ENCODE assay signal across 23 cellular contexts in genomic region chr5:148912146-148912545, GRCh38.
DNase-seq lines count a peak whose midpoint lies in the region; ATAC-seq, FAIRE-seq and TF ChIP-seq lines count a peak whose summit lies in the region.
"Had no signal": no experiment of that assay in that cellular context is flagged by ENCODE, and none has a peak within 500 bp of the region (broad histone marks: within the 10 kb centered on the region; RNA-seq: fewer than 3 reads in every experiment).

No MANE protein-coding gene starts in this region.

- no peak overlapping the region for H3K23ac ChIP-seq in H1 (ENCODE audit: insufficient read length)
- H3K23ac ChIP-seq in mesenchymal stem cell (ENCODE audit: low read length in 2 of 2) = no peak overlapping the region

- DNase-seq in H1 (ENCODE audit: low read depth in 1 of 2, low spot score in 2 of 2) (no peak), mesenchymal stem cell (peak; percentile 13), upper lobe of right lung (no peak), NCI-H146 treated with DMSO at 0.1 percent for 48 hours (lab: John Stamatoyannopoulos, UW; ENCODE audit: unreplicated experiment) (no peak)
- DNase-seq in effector CD4-positive, alpha-beta T cell = no peak
- DNase-seq: activated CD4-positive, alpha-beta T cell treated with anti-CD3 and anti-CD28 coated beads, Interleukin-2, amount 50 U/mL, for 4 hours; activated T-cell treated with anti-CD3 and anti-CD28 coated beads, Interleukin-2, amount 50 U/mL, for 24 hours; cortex of kidney; erythroblast; heart left ventricle; islet precursor cell; Karpas-422; NCI-H2171 treated with DMSO at 0.1 percent for 48 hours; NCI-H82; stimulated activated CD4-positive, alpha-beta T cell treated with anti-CD3 and anti-CD28 coated beads, Interleukin-2, amount 100 ng/mL, for 48 hours had no signal

- TF ChIP-seq CTCF in H1 (IDR thresholded peaks at IDR 0.05; ENCODE audit: control extremely low read depth in 1 of 3, insufficient read depth in 1 of 3, low read depth in 1 of 3, low read length in 3 of 3) (no peak), upper lobe of right lung (IDR thresholded peaks at IDR 0.05) (no peak)

- POLR2A ChIA-PET in H1 (lab: Charles Lee; ENCODE audit: partially characterized antibody) = interaction anchor here (1.0 kb wide), 1 partner anchor 45 kb away, joined by 3 read pairs; no protein-coding TSS in a partner anchor

- H3K4me1 ChIP-seq in HUES64 (ENCODE audit: insufficient read depth, low read length) (peaks cover 20% of the 10 kb centered on the region; the same call in 1 of the 2 replicates), H1 (replicated peaks in 1 of 4; ENCODE audit: control insufficient read depth in 3 of 4, insufficient read depth in 4 of 4, low read length in 3 of 4) (peaks cover 4 to 17% (median 9%) of the 10 kb centered on the region in 4 experiments), mesenchymal stem cell (ENCODE audit: control insufficient read depth, insufficient read depth, low read depth, low read length) (peaks cover 16% of the 10 kb centered on the region), upper lobe of right lung (peaks cover 61% of the 10 kb centered on the region)
- H3K4me1 ChIP-seq: body of pancreas had no signal

- CTCF ChIA-PET in H1 (lab: Charles Lee; ENCODE audit: partially characterized antibody) = interaction anchor here (0.6 to 7.6 kb wide), 33 partner anchors 8 to 352 kb away, joined by 3 to 114 read pairs (median 6); partner anchors contain the start of gene ADRB2

- H2BK120ac ChIP-seq in H1 (replicated peaks; ENCODE audit: low read depth, low read length) (no peak overlapping the region), mesenchymal stem cell (ENCODE audit: low read depth, low read length) (peak overlapping the region; percentile 64)

- H3K18ac ChIP-seq in H1 (ENCODE audit: extremely low read depth, low read length) (no peak overlapping the region), mesenchymal stem cell (ENCODE audit: low read depth in 1 of 2, low read length in 2 of 2) (peak overlapping the region; percentile 34 to 83)

- H3K27me3 ChIP-seq in HUES64 (ENCODE audit: insufficient read depth, low read length) = no peaks in the 10 kb centered on the region
- H3K27me3 ChIP-seq in H1 (replicated peaks in 1 of 4; ENCODE audit: control insufficient read depth in 3 of 4, extremely low read depth in 1 of 4, insufficient read depth in 3 of 4, low read length in 3 of 4) = no peaks in the 10 kb centered on the region
- no peaks in the 10 kb centered on the region for H3K27me3 ChIP-seq in mesenchymal stem cell (ENCODE audit: control insufficient read depth in 1 of 2, insufficient read depth in 1 of 2, low read length in 2 of 2)
- no peaks in the 10 kb centered on the region for H3K27me3 ChIP-seq in upper lobe of right lung
- H3K27me3 ChIP-seq: body of pancreas, heart left ventricle had no signal

- H3K9ac ChIP-seq in HUES64 (ENCODE audit: low read depth, low read length) (no peak overlapping the region), H1 (replicated peaks in 1 of 4; ENCODE audit: extremely low read depth in 1 of 4, low read depth in 3 of 4, low read length in 3 of 4) (no peak overlapping the region), mesenchymal stem cell (ENCODE audit: low read length) (peak overlapping the region; percentile 69)

- H2BK5ac ChIP-seq in H1 (ENCODE audit: low read depth, low read length) = no peak overlapping the region; the same call in 1 of the 2 replicates
- H2BK5ac ChIP-seq in mesenchymal stem cell (ENCODE audit: low read depth, low read length, poor library complexity, severe bottlenecking) = no peak overlapping the region

- H2AK5ac ChIP-seq in H1 (ENCODE audit: low read depth, low read length) (no peak overlapping the region), mesenchymal stem cell (ENCODE audit: low read length, severe bottlenecking) (peak overlapping the region; percentile 49)

- H3K56ac ChIP-seq in H1 (replicated peaks; ENCODE audit: insufficient read length, low read depth, low read length) = no peak overlapping the region

- ATAC-seq in upper lobe of right lung = no peak
- no peak for ATAC-seq in GM21381 (IDR thresholded peaks at IDR 0.05; ENCODE audit: unreplicated experiment)
- ATAC-seq: GM12878, sciatic nerve had no signal

- no peak for TF ChIP-seq POLR2A in H1 (IDR thresholded peaks at IDR 0.05; ENCODE audit: control extremely low read depth in 1 of 2, low read depth in 2 of 2, low read length in 2 of 2)

- H3K36me3 ChIP-seq in HUES64 (ENCODE audit: insufficient read depth, low read length) (no peaks in the 10 kb centered on the region), H1 (ENCODE audit: control insufficient read depth in 2 of 4, insufficient read depth in 4 of 4, low read length in 3 of 4) (no peaks in the 10 kb centered on the region; a peak in 1 of 8 replicates), mesenchymal stem cell (ENCODE audit: control insufficient read depth in 1 of 2, insufficient read depth in 2 of 2, low read depth in 1 of 2, low read length in 2 of 2) (no peaks in the 10 kb centered on the region), upper lobe of right lung (no peaks in the 10 kb centered on the region)
- H3K36me3 ChIP-seq: heart left ventricle had no signal

- no peak for FAIRE-seq in H1 (lab: Jason Lieb, UNC)
- FAIRE-seq: D721Med, G401.6, GM12878, RCC 7860 had no signal

- H2AFZ ChIP-seq in H1 (ENCODE audit: low read length) (peak overlapping the region; percentile 55), mesenchymal stem cell (ENCODE audit: low read depth, low read length) (no peak overlapping the region)

- peak overlapping the region; percentile 33 for H3K4ac ChIP-seq in H1 (replicated peaks; ENCODE audit: insufficient read length, low read depth, low read length)
- peak overlapping the region; percentile 36 to 89 for H3K4ac ChIP-seq in mesenchymal stem cell (ENCODE audit: low read depth in 1 of 2, low read length in 2 of 2)

- H3K14ac ChIP-seq in H1 (ENCODE audit: insufficient read length) = no peak overlapping the region
- peak overlapping the region in 1 of 2 experiments; percentile 87 for H3K14ac ChIP-seq in mesenchymal stem cell (ENCODE audit: low read length in 2 of 2)

- intact Hi-C loops in upper lobe of right lung (cut with DNase I) = no loop called here

- H4K20me1 ChIP-seq in H1 (replicated peaks in 1 of 2; ENCODE audit: control insufficient read depth in 1 of 2, insufficient read depth in 2 of 2, low read length in 2 of 2) = no peaks in the 10 kb centered on the region

- H4K8ac ChIP-seq in H1 (ENCODE audit: extremely low read depth, insufficient read depth, low read length) = no peak overlapping the region
- peak overlapping the region; percentile 41 for H4K8ac ChIP-seq in mesenchymal stem cell (ENCODE audit: low read length)

- no peak overlapping the region for H3K4me3 ChIP-seq in HUES64 (ENCODE audit: low read length)
- H3K4me3 ChIP-seq in H1 (ENCODE audit: extremely low read depth in 1 of 4, insufficient read depth in 2 of 4, low read depth in 3 of 4, low read length in 4 of 4) = no peak overlapping the region
- H3K4me3 ChIP-seq in mesenchymal stem cell (ENCODE audit: insufficient read depth in 1 of 2, low read depth in 1 of 2, low read length in 2 of 2) = no peak overlapping the region
- no peak overlapping the region for H3K4me3 ChIP-seq in upper lobe of right lung
- H3K4me3 ChIP-seq: body of pancreas, GM12878, heart left ventricle had no signal

- H2BK15ac ChIP-seq in H1 (ENCODE audit: low read length) (no peak overlapping the region), mesenchymal stem cell (ENCODE audit: low read depth, poor library complexity, severe bottlenecking) (peak overlapping the region; percentile 87)

- H4K91ac ChIP-seq in H1 (replicated peaks; ENCODE audit: insufficient read length, low read length) (no peak overlapping the region), mesenchymal stem cell (ENCODE audit: low read length) (peak overlapping the region; percentile 82)

- H3K9me3 ChIP-seq in HUES64 (ENCODE audit: insufficient read depth, low read depth, low read length) = no peaks in the 10 kb centered on the region
- no peaks in the 10 kb centered on the region for H3K9me3 ChIP-seq in H1 (ENCODE audit: insufficient read depth in 2 of 2, low read depth in 1 of 2, low read length in 1 of 2)
- no peaks in the 10 kb centered on the region for H3K9me3 ChIP-seq in mesenchymal stem cell (ENCODE audit: control insufficient read depth, low read length)
- no peaks in the 10 kb centered on the region for H3K9me3 ChIP-seq in upper lobe of right lung
- H3K9me3 ChIP-seq: body of pancreas, heart left ventricle had no signal

- H3K79me1 ChIP-seq in H1 (ENCODE audit: low read depth, low read length) (no peaks in the 10 kb centered on the region), mesenchymal stem cell (replicated peaks; ENCODE audit: low read length, poor library complexity, severe bottlenecking) (no peaks in the 10 kb centered on the region)

- H4K5ac ChIP-seq in H1 (ENCODE audit: insufficient read length, low read depth, low read length) = no peak overlapping the region

- TF ChIP-seq RAD21 in H1 (IDR thresholded peaks at IDR 0.05 in 1 of 2, conservative IDR thresholded peaks at IDR 0.05 in 1 of 2; ENCODE audit: low read depth in 2 of 2, low read length in 2 of 2) = no peak

- H3K4me2 ChIP-seq in H1 (ENCODE audit: insufficient read depth in 1 of 2, low read depth in 2 of 2, low read length in 2 of 2) = no peak overlapping the region
- no peak overlapping the region for H3K4me2 ChIP-seq in mesenchymal stem cell (ENCODE audit: low read length, poor library complexity, severe bottlenecking)

- H2BK20ac ChIP-seq in H1 (ENCODE audit: low read length) = no peak overlapping the region

- H3K23me2 ChIP-seq in H1 (ENCODE audit: low read depth, low read length) = no peaks in the 10 kb centered on the region

- H2BK12ac ChIP-seq in H1 (ENCODE audit: low read depth, low read length) (peak overlapping the region; percentile 88; the same call in 1 of the 2 replicates), mesenchymal stem cell (ENCODE audit: low read length in 2 of 2) (peak overlapping the region; percentile 87 to 93)

- no peak for TF ChIP-seq EP300 in H1 (IDR thresholded peaks at IDR 0.05; ENCODE audit: borderline replicate concordance in 1 of 2, low read depth in 2 of 2, low read length in 2 of 2)

- WGBS in HUES64 = 100% methylated on average over 1 of the region's 1 CpG
- 91% methylated on average over 1 of the region's 1 CpG; no CpG with 5 or more reads in 1 of the 2 experiments for WGBS in H1 (ENCODE audit: extremely low coverage in 1 of 2, insufficient coverage in 1 of 2, insufficient read length in 1 of 2, insufficient replicate concordance in 2 of 2, low coverage in 1 of 2, low lambda C conversion rate in 2 of 2, missing lambda C conversion rate in 1 of 2), 2 experiments
- 57% methylated on average over 1 of the region's 1 CpG for WGBS in mesenchymal stem cell

- H3K79me2 ChIP-seq in H1 (ENCODE audit: control insufficient read depth in 1 of 2, insufficient read depth in 2 of 2, low read length in 2 of 2) = no peaks in the 10 kb centered on the region

- H3K27ac ChIP-seq in HUES64 (ENCODE audit: low read depth, low read length) = peak overlapping the region; percentile 81
- H3K27ac ChIP-seq in H1 (ENCODE audit: low read depth, low read length) = no peak overlapping the region
- peak overlapping the region; percentile 83 for H3K27ac ChIP-seq in mesenchymal stem cell (ENCODE audit: low read length, poor library complexity, severe bottlenecking)
- H3K27ac ChIP-seq in upper lobe of right lung = peak overlapping the region; percentile 47
- H3K27ac ChIP-seq: body of pancreas, heart left ventricle had no signal

TF ChIP-seq in H1, 55 proteins besides CTCF, POLR2A, EP300 and RAD21 (continues in another document):
- TF ChIP-seq SP1 (IDR thresholded peaks at IDR 0.05; ENCODE audit: low read depth, low read length) = no peak
